ENCODE assay signal across 13 cellular contexts in genomic region chr1:8415526-8416278, GRCh38.
DNase-seq lines count a peak whose midpoint lies in the region; ATAC-seq and TF ChIP-seq lines count a peak whose summit lies in the region.
"Had no signal": no experiment of that assay in that cellular context is flagged by ENCODE, and none has a peak within 500 bp of the region (broad histone marks: within the 10 kb centered on the region; RNA-seq: fewer than 3 reads in every experiment).

No MANE protein-coding gene starts in this region.

- TF ChIP-seq CTCF in 22Rv1 (IDR thresholded peaks at IDR 0.05) = no peak
- TF ChIP-seq CTCF in HEK293 (tag by site-specific recombination; IDR thresholded peaks at IDR 0.05) = no peak
- TF ChIP-seq CTCF in cardiac fibroblast (IDR thresholded peaks at IDR 0.05; ENCODE audit: low read depth, low read length) = no peak
- TF ChIP-seq CTCF in osteoblast (IDR thresholded peaks at IDR 0.05; ENCODE audit: extremely low read depth, low read depth, low read length) = no peak
- no peak for TF ChIP-seq CTCF in lower lobe of right lung (IDR thresholded peaks at IDR 0.05)

- peaks cover 91% of the 10 kb centered on the region for H3K79me2 ChIP-seq in osteoblast (ENCODE audit: insufficient read depth, low read length)

- no peak overlapping the region for H2AFZ ChIP-seq in osteoblast (ENCODE audit: low read length)

- H4K20me1 ChIP-seq in osteoblast (ENCODE audit: insufficient read depth, low read length) = peaks cover 15% of the 10 kb centered on the region

- peak; percentile 57 to 66 for DNase-seq in cardiac fibroblast (ENCODE audit: low read depth in 2 of 2)
- DNase-seq in osteoblast (ENCODE audit: insufficient read length, low spot score, missing footprints) = no peak
- DNase-seq in lower lobe of right lung = no peak
- DNase-seq: activated CD8-positive, alpha-beta memory T cell treated with anti-CD3 and anti-CD28 coated beads, Interleukin-2, amount 50 U/mL, for 4 hours; anterior cingulate cortex; mucosa of descending colon; NCI-H2227 treated with DMSO at 0.1 percent for 48 hours had no signal

- H3K4me3 ChIP-seq in HEK293 (ENCODE audit: low read depth, low read length) (no peak overlapping the region), cardiac fibroblast (replicated peaks in 1 of 2; ENCODE audit: low read depth in 2 of 2, low read length in 2 of 2) (no peak overlapping the region), osteoblast (ENCODE audit: insufficient read depth, low read length) (no peak overlapping the region), lower lobe of right lung (no peak overlapping the region)
- H3K4me3 ChIP-seq: mucosa of descending colon, smooth muscle cell had no signal

- H3K4me1 ChIP-seq in HEK293 (ENCODE audit: control insufficient read depth, insufficient read depth, low read length) (peaks cover 20% of the 10 kb centered on the region; the same call in 1 of the 2 replicates), osteoblast (ENCODE audit: insufficient read depth, low read length) (peaks cover 43% of the 10 kb centered on the region), lower lobe of right lung (peaks cover 91% of the 10 kb centered on the region)

- H3K36me3 ChIP-seq in HEK293 (ENCODE audit: control insufficient read depth in 2 of 2, insufficient read depth in 1 of 2, low read length in 2 of 2) (peaks cover 5 to 35% of the 10 kb centered on the region in 2 experiments), osteoblast (ENCODE audit: insufficient read depth, low read length) (peaks cover 55% of the 10 kb centered on the region), lower lobe of right lung (peaks cover 36% of the 10 kb centered on the region)

- H3K27me3 ChIP-seq in osteoblast (ENCODE audit: insufficient read depth, low read length) = no peaks in the 10 kb centered on the region
- no peaks in the 10 kb centered on the region for H3K27me3 ChIP-seq in lower lobe of right lung (ENCODE audit: low read depth)

- peak overlapping the region; percentile 75 for H3K27ac ChIP-seq in 22Rv1
- no peak overlapping the region; the same call in 1 of the 2 replicates for H3K27ac ChIP-seq in HEK293 (ENCODE audit: extremely low read depth, low read depth, low read length)
- peak overlapping the region; percentile 38 for H3K27ac ChIP-seq in osteoblast (ENCODE audit: low read depth, low read length)
- no peak overlapping the region for H3K27ac ChIP-seq in lower lobe of right lung

- intact Hi-C loops in lower lobe of right lung (cut with DNase I) = no loop called here

- no peak for ATAC-seq in HG02588 (IDR thresholded peaks at IDR 0.05; ENCODE audit: unreplicated experiment)
- ATAC-seq in lower lobe of right lung = no peak
- no peak for ATAC-seq in HG03039 (IDR thresholded peaks at IDR 0.05; ENCODE audit: unreplicated experiment)
- ATAC-seq in HG02623 (IDR thresholded peaks at IDR 0.05; ENCODE audit: unreplicated experiment) = no peak
- ATAC-seq: mucosa of descending colon had no signal

- H3K9me3 ChIP-seq in HEK293 (ENCODE audit: control insufficient read depth, insufficient read depth, low read depth, low read length) (no peaks in the 10 kb centered on the region), osteoblast (ENCODE audit: low read depth, low read length) (no peaks in the 10 kb centered on the region), lower lobe of right lung (no peaks in the 10 kb centered on the region)
- H3K9me3 ChIP-seq: mucosa of descending colon had no signal

- H3K4me2 ChIP-seq in osteoblast (ENCODE audit: insufficient read depth, low read length) = no peak overlapping the region
- H3K4me2 ChIP-seq: smooth muscle cell had no signal

- POLR2A ChIA-PET in HEK293 (lab: Yijun Ruan, JAX) = no interaction called here

- CTCF ChIA-PET in HEK293 (lab: Yijun Ruan, JAX) = no interaction called here

TF ChIP-seq in HEK293, 187 proteins besides CTCF, POLR2A, EP300 and RAD21 (continues in another document):
- TF ChIP-seq TSHZ1 (tag by site-specific recombination; IDR thresholded peaks at IDR 0.05; ENCODE audit: borderline replicate concordance) (0 out of 2 replicates have a peak, but pooled peaks have one; percentile 17), ZSCAN30 (tag by site-specific recombination; IDR thresholded peaks at IDR 0.05) (0 out of 2 replicates have a peak, but pooled peaks have one; percentile 8), PRDM6 (tag by site-specific recombination; IDR thresholded peaks at IDR 0.05) (peak; percentile 92), SP3 (tag by site-specific recombination; IDR thresholded peaks at IDR 0.05) (no peak), ZBTB48 (tag by site-specific recombination; IDR thresholded peaks at IDR 0.05) (peak; percentile 80), ZBTB44 (tag by site-specific recombination; IDR thresholded peaks at IDR 0.05) (no peak), ZSCAN16 (tag by site-specific recombination; IDR thresholded peaks at IDR 0.05) (no peak), ZNF558 (tag by site-specific recombination; IDR thresholded peaks at IDR 0.05) (no peak), ZBTB26 (tag by site-specific recombination; optimal IDR thresholded peaks at IDR 0.05) (no peak), YY2 (tag by site-specific recombination; IDR thresholded peaks at IDR 0.05) (no peak), ZNF629 (tag by site-specific recombination; IDR thresholded peaks at IDR 0.05) (no peak), ZXDB (tag by site-specific recombination; IDR thresholded peaks at IDR 0.05) (no peak), HOXD13 (CRISPR knock-in tag; IDR thresholded peaks at IDR 0.05; ENCODE audit: borderline replicate concordance) (no peak), KLF7 (tag by site-specific recombination; IDR thresholded peaks at IDR 0.05; ENCODE audit: borderline replicate concordance) (no peak), ZNF157 (tag by site-specific recombination; IDR thresholded peaks at IDR 0.05) (no peak), ZNF221 (tag by site-specific recombination; IDR thresholded peaks at IDR 0.05; ENCODE audit: borderline replicate concordance) (no peak), ZNF585B (tag by site-specific recombination; IDR thresholded peaks at IDR 0.05) (no peak), ZNF677 (tag by site-specific recombination; IDR thresholded peaks at IDR 0.05) (no peak)

Comparison
In these comparisons a context has a peak if more than half of its experiments do, and no peak if none do; other contexts are left out.
1. H3K27ac ChIP-seq: peak in 22Rv1 (single experiment) and osteoblast (single experiment); none in HEK293 (single experiment) and lower lobe of right lung (single experiment).
2. DNase-seq: peak in cardiac fibroblast (2 of 2); none in osteoblast (single experiment) and lower lobe of right lung (single experiment).